35 cellular contexts compared by ENCODE assay signal in the genomic region with DNA sequence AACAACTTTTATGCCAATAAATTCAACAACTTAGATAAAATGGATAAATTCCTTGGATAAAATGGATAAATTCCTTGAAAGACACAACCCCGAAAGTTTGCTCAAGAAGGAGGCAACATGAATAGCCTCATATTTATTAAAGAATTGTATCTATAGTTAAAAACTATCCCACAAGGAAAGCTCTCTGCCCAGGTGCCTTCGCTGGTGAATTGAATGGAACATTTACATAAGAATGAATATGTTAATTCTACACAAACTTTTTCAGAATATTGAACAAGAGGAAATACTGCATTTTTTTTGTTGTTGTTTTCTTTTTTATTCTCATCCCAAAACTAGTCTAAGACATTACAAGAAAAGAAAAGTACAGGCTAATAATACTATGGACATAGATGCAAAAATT.
"Had no signal": no experiment of that assay in that cellular context is flagged by ENCODE, and none has a peak within 500 bp of the region (broad histone marks: within the 10 kb centered on the region; RNA-seq: fewer than 3 reads in every experiment).

No MANE protein-coding gene starts in this region.

- H3K9me3 ChIP-seq: MG63 had no signal

- H3K4me3 ChIP-seq: MG63 had no signal

- H3K36me3 ChIP-seq: MG63 had no signal

- H3K27me3 ChIP-seq: MG63 had no signal

- DNase-seq: Karpas-422, Kasumi-1, MG63, MM.1S, MV-4-11, NCI-H1048, NCI-H1092, NCI-H1092 treated with DMSO at 0.1 percent for 48 hours, NCI-H1105, NCI-H1105 treated with DMSO at 0.1 percent for 48 hours, NCI-H1417, NCI-H1417 treated with DMSO at 0.1 percent for 48 hours, NCI-H1436, NCI-H1436 treated with DMSO at 0.1 percent for 48 hours, NCI-H146, NCI-H1694, NCI-H1694 treated with DMSO at 0.1 percent for 48 hours, NCI-H187, NCI-H187 treated with DMSO at 0.1 percent for 48 hours, NCI-H1930, NCI-H2029, NCI-H2029 treated with DMSO at 0.1 percent for 48 hours, NCI-H2081, NCI-H2081 treated with DMSO at 0.1 percent for 48 hours, NCI-H2107, NCI-H2171, NCI-H2171 treated with DMSO at 0.1 percent for 48 hours, NCI-H2227 treated with DMSO at 0.1 percent for 48 hours, NCI-H226, NCI-H345, NCI-H446, NCI-H446 treated with DMSO at 0.1 percent for 48 hours, NCI-H510A, NCI-H510A treated with DMSO at 0.1 percent for 48 hours, NCI-H524 had no signal
